Comparison of ENCODE assay signal across 8 cellular contexts in genomic region chr20:14337400-14338171, GRCh38. TPM values are rescaled to one million over a fixed set of nuclear protein-coding genes. Genes with fewer than 3 reads are reported as not detected.
DNase-seq lines count a peak whose midpoint lies in the region; ATAC-seq, FAIRE-seq and TF ChIP-seq lines count a peak whose summit lies in the region.

FLRT3 (minus strand) TSS chr20:14337612; CDS start chr20:14327506, 10,106 bp downstream.

- peak; percentile 53 for TF ChIP-seq CTCF in WTC11 (IDR thresholded peaks at IDR 0.05)

- CTCF ChIA-PET in WTC11 (lab: Charles Lee), result interaction anchor here (0.6 to 2.1 kb wide), 43 partner anchors 9 to 906 kb away, joined by 3 to 25 read pairs (median 4); no protein-coding TSS in a partner anchor

- POLR2A ChIA-PET in WTC11 (lab: Charles Lee), result no interaction called here

- FAIRE-seq in GM19239 (lab: Jason Lieb, UNC), result peak; percentile 82

- DNase-seq in CMK (ENCODE audit: low read depth) (peak; percentile 4), GM19239 (ENCODE audit: insufficient read length, low spot score) (peak; percentile 10), NCI-H2171 (lab: John Stamatoyannopoulos, UW) (peak; percentile 68), WTC11 (ENCODE audit: low spot score) (peak; percentile 75), glomerular visceral epithelial cell (ENCODE audit: extremely low spot score) (peak; percentile 95), non-pigmented ciliary epithelial cell (ENCODE audit: low read depth) (peak; percentile 94)
- DNase-seq in activated T-helper 1 cell treated with anti-CD3 and anti-CD28 coated beads, Interleukin-12 subunit alpha, Interleukin-12 subunit beta, Interleukin-2, Interleukin-4 antibody, amounts not matched to agents 30 ng/mL and 10 ng/mL and 1 ng/mL, durations not matched to agents 14 hours and 24 hours and 36 hours (ENCODE audit: low spot score), result no peak

- intact Hi-C loops in activated T-helper 1 cell treated with anti-CD3 and anti-CD28 coated beads, Interleukin-12 subunit alpha, Interleukin-12 subunit beta, Interleukin-2, Interleukin-4 antibody, amounts not matched to agents 30 ng/mL and 10 ng/mL and 1 ng/mL, durations not matched to agents 14 hours and 24 hours and 36 hours (cut with micrococcal nuclease), result no loop called here

- H3K27me3 Mint-ChIP-seq in WTC11 (ENCODE audit: low read depth), result peaks cover 10% of the 10 kb centered on the region
- no peaks in the 10 kb centered on the region for H3K27me3 Mint-ChIP-seq in activated T-helper 1 cell treated with anti-CD3 and anti-CD28 coated beads, Interleukin-12 subunit alpha, Interleukin-12 subunit beta, Interleukin-2, Interleukin-4 antibody, amounts not matched to agents 30 ng/mL and 10 ng/mL and 1 ng/mL, durations not matched to agents 14 hours and 24 hours and 36 hours (ENCODE audit: insufficient read depth)

- peak within 1 kb of the TSS; percentile 68 for H3K4me3 Mint-ChIP-seq in WTC11
- no peak within 1 kb of the TSS for H3K4me3 Mint-ChIP-seq in activated T-helper 1 cell treated with anti-CD3 and anti-CD28 coated beads, Interleukin-12 subunit alpha, Interleukin-12 subunit beta, Interleukin-2, Interleukin-4 antibody, amounts not matched to agents 30 ng/mL and 10 ng/mL and 1 ng/mL, durations not matched to agents 14 hours and 24 hours and 36 hours

- peak; percentile 98 for ATAC-seq in HG03175 (IDR thresholded peaks at IDR 0.05; ENCODE audit: unreplicated experiment)
- peak; percentile 98 for ATAC-seq in WTC11

- H3K36me3 Mint-ChIP-seq in WTC11, result no peaks in the 10 kb centered on the region
- no peaks in the 10 kb centered on the region for H3K36me3 Mint-ChIP-seq in activated T-helper 1 cell treated with anti-CD3 and anti-CD28 coated beads, Interleukin-12 subunit alpha, Interleukin-12 subunit beta, Interleukin-2, Interleukin-4 antibody, amounts not matched to agents 30 ng/mL and 10 ng/mL and 1 ng/mL, durations not matched to agents 14 hours and 24 hours and 36 hours (ENCODE audit: low read depth)

- peaks cover 33% of the 10 kb centered on the region for H3K4me1 Mint-ChIP-seq in WTC11
- H3K4me1 Mint-ChIP-seq in activated T-helper 1 cell treated with anti-CD3 and anti-CD28 coated beads, Interleukin-12 subunit alpha, Interleukin-12 subunit beta, Interleukin-2, Interleukin-4 antibody, amounts not matched to agents 30 ng/mL and 10 ng/mL and 1 ng/mL, durations not matched to agents 14 hours and 24 hours and 36 hours (ENCODE audit: low read depth), result no peaks in the 10 kb centered on the region

- H3K9me3 Mint-ChIP-seq in WTC11, result no peaks in the 10 kb centered on the region; the same call in 1 of the 2 replicates
- H3K9me3 Mint-ChIP-seq in activated T-helper 1 cell treated with anti-CD3 and anti-CD28 coated beads, Interleukin-12 subunit alpha, Interleukin-12 subunit beta, Interleukin-2, Interleukin-4 antibody, amounts not matched to agents 30 ng/mL and 10 ng/mL and 1 ng/mL, durations not matched to agents 14 hours and 24 hours and 36 hours, result no peaks in the 10 kb centered on the region

- H3K27ac Mint-ChIP-seq in WTC11, result 0 out of 2 replicates have a peak within 1 kb of the TSS, but pooled peaks have one; percentile 49
- no peak within 1 kb of the TSS for H3K27ac Mint-ChIP-seq in activated T-helper 1 cell treated with anti-CD3 and anti-CD28 coated beads, Interleukin-12 subunit alpha, Interleukin-12 subunit beta, Interleukin-2, Interleukin-4 antibody, amounts not matched to agents 30 ng/mL and 10 ng/mL and 1 ng/mL, durations not matched to agents 14 hours and 24 hours and 36 hours

TF ChIP-seq in WTC11, 78 proteins besides CTCF, POLR2A, EP300 and RAD21:
- TF ChIP-seq, protein P1, sequence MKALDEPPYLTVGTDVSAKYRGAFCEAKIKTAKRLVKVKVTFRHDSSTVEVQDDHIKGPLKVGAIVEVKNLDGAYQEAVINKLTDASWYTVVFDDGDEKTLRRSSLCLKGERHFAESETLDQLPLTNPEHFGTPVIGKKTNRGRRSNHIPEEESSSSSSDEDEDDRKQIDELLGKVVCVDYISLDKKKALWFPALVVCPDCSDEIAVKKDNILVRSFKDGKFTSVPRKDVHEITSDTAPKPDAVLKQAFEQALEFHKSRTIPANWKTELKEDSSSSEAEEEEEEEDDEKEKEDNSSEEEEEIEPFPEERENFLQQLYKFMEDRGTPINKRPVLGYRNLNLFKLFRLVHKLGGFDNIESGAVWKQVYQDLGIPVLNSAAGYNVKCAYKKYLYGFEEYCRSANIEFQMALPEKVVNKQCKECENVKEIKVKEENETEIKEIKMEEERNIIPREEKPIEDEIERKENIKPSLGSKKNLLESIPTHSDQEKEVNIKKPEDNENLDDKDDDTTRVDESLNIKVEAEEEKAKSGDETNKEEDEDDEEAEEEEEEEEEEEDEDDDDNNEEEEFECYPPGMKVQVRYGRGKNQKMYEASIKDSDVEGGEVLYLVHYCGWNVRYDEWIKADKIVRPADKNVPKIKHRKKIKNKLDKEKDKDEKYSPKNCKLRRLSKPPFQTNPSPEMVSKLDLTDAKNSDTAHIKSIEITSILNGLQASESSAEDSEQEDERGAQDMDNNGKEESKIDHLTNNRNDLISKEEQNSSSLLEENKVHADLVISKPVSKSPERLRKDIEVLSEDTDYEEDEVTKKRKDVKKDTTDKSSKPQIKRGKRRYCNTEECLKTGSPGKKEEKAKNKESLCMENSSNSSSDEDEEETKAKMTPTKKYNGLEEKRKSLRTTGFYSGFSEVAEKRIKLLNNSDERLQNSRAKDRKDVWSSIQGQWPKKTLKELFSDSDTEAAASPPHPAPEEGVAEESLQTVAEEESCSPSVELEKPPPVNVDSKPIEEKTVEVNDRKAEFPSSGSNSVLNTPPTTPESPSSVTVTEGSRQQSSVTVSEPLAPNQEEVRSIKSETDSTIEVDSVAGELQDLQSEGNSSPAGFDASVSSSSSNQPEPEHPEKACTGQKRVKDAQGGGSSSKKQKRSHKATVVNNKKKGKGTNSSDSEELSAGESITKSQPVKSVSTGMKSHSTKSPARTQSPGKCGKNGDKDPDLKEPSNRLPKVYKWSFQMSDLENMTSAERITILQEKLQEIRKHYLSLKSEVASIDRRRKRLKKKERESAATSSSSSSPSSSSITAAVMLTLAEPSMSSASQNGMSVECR (CRISPR knock-in tag; IDR thresholded peaks at IDR 0.05; ENCODE audit: borderline replicate concordance), result no peak
- TF ChIP-seq GABPB1 (CRISPR knock-in tag; IDR thresholded peaks at IDR 0.05) (peak; percentile 73), SP1 (CRISPR knock-in tag; conservative IDR thresholded peaks at IDR 0.05) (no peak), SOX15 (CRISPR knock-in tag; IDR thresholded peaks at IDR 0.05) (no peak), SMAD4 (CRISPR knock-in tag; IDR thresholded peaks at IDR 0.05) (no peak), KAT7 (CRISPR knock-in tag; IDR thresholded peaks at IDR 0.05; ENCODE audit: borderline replicate concordance) (no peak), ZBTB21 (CRISPR knock-in tag; IDR thresholded peaks at IDR 0.05; ENCODE audit: borderline replicate concordance) (peak; percentile 86)
TF ChIP-seq in WTC11: peak in this region for 2.

RNA-seq across cellular contexts. Expression of gene FLRT3, which starts in this region (rescaled TPM):
- total RNA-seq in WTC11 (2021), result 0.50 to 1.0 TPM (median 0.79 TPM) in 3 replicates
- total RNA-seq in activated T-helper 1 cell treated with anti-CD3 and anti-CD28 coated beads, Interleukin-12 subunit alpha, Interleukin-12 subunit beta, Interleukin-2, Interleukin-4 antibody, amounts not matched to agents 30 ng/mL and 10 ng/mL and 1 ng/mL, durations not matched to agents 14 hours and 24 hours and 36 hours, result not detected in 2 replicates
